ENCODE assay signal across 21 cellular contexts in genomic region chr9:11402621-11403020, GRCh38.
"Had no signal": no experiment of that assay in that cellular context is flagged by ENCODE, and none has a peak within 500 bp of the region (broad histone marks: within the 10 kb centered on the region; RNA-seq: fewer than 3 reads in every experiment).

No MANE protein-coding gene starts in this region.

- H3K4me1 ChIP-seq: colonic mucosa, esophagus muscularis mucosa, foreskin keratinocyte, gastroesophageal sphincter, heart left ventricle, left lung, lower lobe of right lung had no signal

- H3K27me3 ChIP-seq: colonic mucosa, esophagus muscularis mucosa, foreskin keratinocyte, gastroesophageal sphincter, heart left ventricle, hepatocyte, left lung had no signal

- H3K27ac ChIP-seq: colonic mucosa, esophagus muscularis mucosa, foreskin keratinocyte, gastroesophageal sphincter, heart left ventricle, hepatocyte, left lung, lower lobe of right lung had no signal

- H3K79me2 ChIP-seq: hepatocyte had no signal

- DNase-seq: colonic mucosa; cortex of kidney; effector memory CD4-positive, alpha-beta T cell; heart left ventricle; hypothalamus; immature natural killer cell; left cardiac atrium; left lung; left ventricle myocardium superior; lower lobe of right lung; mesendoderm; midbrain; naive thymus-derived CD4-positive, alpha-beta T cell had no signal

- H3K4me2 ChIP-seq: hepatocyte had no signal

- FAIRE-seq: endothelial cell of umbilical vein, frontal cortex, islet of Langerhans, keratinocyte had no signal

- H3K4me3 ChIP-seq: colonic mucosa, esophagus muscularis mucosa, gastroesophageal sphincter, heart left ventricle, hepatocyte, left lung, lower lobe of right lung had no signal

- H2AFZ ChIP-seq: hepatocyte had no signal

- H3K9me3 ChIP-seq: colonic mucosa had no signal

- H3K36me3 ChIP-seq: colonic mucosa, esophagus muscularis mucosa, gastroesophageal sphincter, heart left ventricle, left lung, lower lobe of right lung had no signal

- ATAC-seq: foreskin keratinocyte; gastroesophageal sphincter; heart left ventricle; left cardiac atrium; left lung; left ventricle myocardium superior; lower lobe of right lung; naive thymus-derived CD4-positive, alpha-beta T cell had no signal
